13 cellular contexts compared by ENCODE assay signal in the genomic region with DNA sequence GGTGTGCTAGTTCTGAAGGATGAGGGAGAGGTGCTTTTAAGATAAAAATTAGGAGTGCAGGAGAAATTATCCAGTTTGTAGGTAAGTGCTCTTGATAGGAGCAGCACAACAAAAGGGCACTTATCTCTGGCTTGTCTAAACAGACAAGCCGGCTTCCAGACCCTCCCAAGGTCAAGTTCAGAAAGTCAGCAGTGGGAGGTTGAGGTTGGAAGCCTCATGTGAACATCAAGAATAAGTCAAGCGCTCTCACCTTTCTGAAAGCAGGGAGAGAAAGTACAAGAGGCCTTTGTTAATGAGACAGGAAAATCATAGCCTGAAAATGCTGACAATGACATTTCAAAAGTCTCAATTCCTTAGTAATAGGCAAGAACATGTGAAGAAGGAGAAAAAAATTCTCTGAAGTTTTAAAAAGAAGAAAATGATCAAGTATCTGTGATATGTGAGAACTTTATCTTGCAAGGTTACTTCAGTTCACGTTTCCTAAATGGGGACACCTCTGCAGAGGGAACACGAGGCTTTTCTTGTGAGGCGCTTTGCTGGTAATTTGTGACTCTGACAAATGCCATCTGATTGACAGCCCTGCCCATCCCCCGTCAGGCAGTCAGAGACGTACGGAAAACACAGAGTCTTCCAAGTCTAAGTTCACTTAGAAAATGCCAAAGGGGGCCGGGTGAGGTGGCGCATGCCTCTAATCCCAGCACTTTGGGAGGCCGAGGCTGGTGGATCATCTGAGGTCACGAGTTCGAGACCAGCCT.
"Had no signal": no experiment of that assay in that cellular context is flagged by ENCODE, and none has a peak within 500 bp of the region (broad histone marks: within the 10 kb centered on the region; RNA-seq: fewer than 3 reads in every experiment).

No MANE protein-coding gene starts in this region.

- H3K4me1 ChIP-seq: adrenal gland had no signal

- H3K27ac Mint-ChIP-seq: activated CD4-positive, alpha-beta T cell treated with anti-CD3 and anti-CD28 coated beads for 36 hours; activated T-helper 17 cell treated with anti-CD3 and anti-CD28 coated beads, Interleukin-2, amount 50 U/mL, for 72 hours had no signal

- H3K4me1 Mint-ChIP-seq: activated CD4-positive, alpha-beta T cell treated with anti-CD3 and anti-CD28 coated beads for 36 hours; activated T-helper 17 cell treated with anti-CD3 and anti-CD28 coated beads, Interleukin-2, amount 50 U/mL, for 72 hours had no signal

- H3K4me3 Mint-ChIP-seq: activated CD4-positive, alpha-beta T cell treated with anti-CD3 and anti-CD28 coated beads for 36 hours; activated T-helper 17 cell treated with anti-CD3 and anti-CD28 coated beads, Interleukin-2, amount 50 U/mL, for 72 hours had no signal

- H3K36me3 ChIP-seq: adrenal gland, gastroesophageal sphincter, ovary had no signal

- H3K27me3 ChIP-seq: adrenal gland, gastroesophageal sphincter, hepatocyte, ovary had no signal

- H3K9me3 Mint-ChIP-seq: activated T-helper 17 cell treated with anti-CD3 and anti-CD28 coated beads, Interleukin-2, amount 50 U/mL, for 72 hours had no signal

- DNase-seq: activated CD4-positive, alpha-beta T cell treated with anti-CD3 and anti-CD28 coated beads for 36 hours; activated naive CD4-positive, alpha-beta T cell treated with anti-CD3 and anti-CD28 coated beads, Interleukin-2, amount 50 U/mL, for 16 hours; adrenal gland; central memory CD4-positive, alpha-beta T cell; effector memory CD4-positive, alpha-beta T cell; kidney; ovary; stimulated activated CD4-positive, alpha-beta T cell treated with anti-CD3 and anti-CD28 coated beads, Interleukin-2, amount 100 ng/mL, for 48 hours; stimulated activated naive CD4-positive, alpha-beta T cell treated with Interleukin-2 at 50 U/mL for 16 hours had no signal

- H3K4me3 ChIP-seq: adrenal gland, coronary artery, gastroesophageal sphincter, hepatocyte, ovary had no signal

- H3K9me3 ChIP-seq: adrenal gland, gastroesophageal sphincter, ovary had no signal
